In genomic region chr11:100328626-100329340, GRCh38 we compare ENCODE assay signal across 1 cellular context.
TF ChIP-seq lines count a peak whose summit lies in the region.

No MANE protein-coding gene starts in this region.

TF ChIP-seq in H1, 55 proteins besides CTCF, POLR2A, EP300 and RAD21 (continued from another document):
- TF ChIP-seq RXRA (IDR thresholded peaks at IDR 0.05; ENCODE audit: insufficient read depth, low read depth, low read length), result no peak
- no peak for TF ChIP-seq JUN (IDR thresholded peaks at IDR 0.05; ENCODE audit: low read depth, low read length)
- no peak for TF ChIP-seq TAF7 (optimal IDR thresholded peaks at IDR 0.05; ENCODE audit: borderline replicate concordance, low read depth, low read length)
